In the genomic region with DNA sequence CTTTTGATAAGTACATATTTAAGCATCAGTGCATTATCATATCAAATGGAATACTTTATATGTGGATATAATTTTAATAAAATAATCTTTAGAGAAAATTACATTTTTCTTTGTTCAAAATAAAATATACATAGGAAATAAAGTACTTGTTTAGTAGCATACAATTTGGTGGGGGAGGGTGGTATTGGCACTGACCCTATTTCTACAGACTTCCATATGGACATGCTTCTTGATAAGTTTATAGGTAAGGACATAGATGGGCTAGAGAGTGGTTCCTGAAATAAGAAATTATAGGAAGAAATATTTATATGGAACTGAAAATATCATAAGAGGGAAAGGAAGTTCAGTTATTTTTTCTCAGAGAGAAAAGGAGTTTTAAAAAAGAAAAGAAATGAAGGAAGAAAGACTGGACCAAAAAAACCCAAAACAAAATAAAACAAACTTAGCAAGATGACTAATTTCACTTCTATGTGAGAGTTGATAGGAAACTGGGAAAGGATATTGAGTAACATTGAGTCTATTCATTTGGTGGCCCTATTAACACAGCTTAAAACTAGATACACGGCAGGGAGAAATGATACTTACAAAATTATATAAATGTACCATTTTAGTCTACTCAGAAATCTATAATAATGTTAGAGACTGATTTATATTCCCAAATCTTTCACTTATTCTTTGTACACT, we compare ENCODE assay signal across 15 cellular contexts.
DNase-seq lines count a peak whose midpoint lies in the region; ATAC-seq and TF ChIP-seq lines count a peak whose summit lies in the region.
"Had no signal": no experiment of that assay in that cellular context is flagged by ENCODE, and none has a peak within 500 bp of the region (broad histone marks: within the 10 kb centered on the region; RNA-seq: fewer than 3 reads in every experiment).

No MANE protein-coding gene starts in this region.

- peaks cover 10% of the 10 kb centered on the region for H3K27me3 Mint-ChIP-seq in HFFc6 (ENCODE audit: insufficient read depth)
- H3K27me3 Mint-ChIP-seq in naive thymus-derived CD8-positive, alpha-beta T cell = peaks cover 0 to 5% (median 0%) of the 10 kb centered on the region in 5 donors
- H3K27me3 Mint-ChIP-seq: activated CD4-positive, alpha-beta T cell treated with anti-CD3 and anti-CD28 coated beads, Interleukin-2, amount 10 ng/mL, durations not matched to agents 24 days and 14 days; CD4-positive, CD25-positive, alpha-beta regulatory T cell; T-helper 17 cell had no signal

- no peak for ATAC-seq in naive thymus-derived CD8-positive, alpha-beta T cell
- ATAC-seq in heart right ventricle = no peak
- ATAC-seq: T-helper 17 cell had no signal

- H3K4me2 ChIP-seq in fibroblast of lung (ENCODE audit: extremely low read depth, insufficient read depth, low read length) = peak overlapping the region; percentile 40

- H3K9ac ChIP-seq in fibroblast of lung (ENCODE audit: insufficient read depth, low read length) = no peak overlapping the region

- H3K79me2 ChIP-seq in fibroblast of lung (ENCODE audit: control insufficient read depth, insufficient read depth, low read length) = no peaks in the 10 kb centered on the region

- no peaks in the 10 kb centered on the region for H3K9me3 ChIP-seq in fibroblast of lung (ENCODE audit: control insufficient read depth, insufficient read depth, low read depth, low read length)
- no peaks in the 10 kb centered on the region for H3K9me3 ChIP-seq in heart right ventricle

- H2AFZ ChIP-seq in fibroblast of lung (ENCODE audit: low read length) = no peak overlapping the region

- intact Hi-C loops in heart right ventricle (cut with DNase I) = no loop called here

- peaks cover 6% of the 10 kb centered on the region; the same call in 1 of the 2 replicates for H3K36me3 Mint-ChIP-seq in HFFc6 (ENCODE audit: low read depth)
- H3K36me3 Mint-ChIP-seq in naive thymus-derived CD8-positive, alpha-beta T cell = no peaks in the 10 kb centered on the region
- H3K36me3 Mint-ChIP-seq: CD4-positive, CD25-positive, alpha-beta regulatory T cell had no signal

- H3K36me3 ChIP-seq in fibroblast of lung (ENCODE audit: control insufficient read depth, insufficient read depth, low read length) (no peaks in the 10 kb centered on the region), heart right ventricle (no peaks in the 10 kb centered on the region)

- H3K27ac ChIP-seq in fibroblast of lung (ENCODE audit: insufficient read depth, low read length) (peak overlapping the region; percentile 58), heart right ventricle (no peak overlapping the region)

- peaks cover 25% of the 10 kb centered on the region for H3K4me1 Mint-ChIP-seq in HFFc6 (ENCODE audit: low read depth)
- no peaks in the 10 kb centered on the region for H3K4me1 Mint-ChIP-seq in naive thymus-derived CD8-positive, alpha-beta T cell
- H3K4me1 Mint-ChIP-seq: activated CD4-positive, alpha-beta T cell treated with anti-CD3 and anti-CD28 coated beads, Interleukin-2, amount 10 ng/mL, durations not matched to agents 24 days and 14 days; CD4-positive, CD25-positive, alpha-beta regulatory T cell; T-helper 17 cell had no signal

- H3K9me3 Mint-ChIP-seq in HFFc6 = no peaks in the 10 kb centered on the region
- H3K9me3 Mint-ChIP-seq in naive thymus-derived CD8-positive, alpha-beta T cell = peaks cover 0 to 7% (median 0%) of the 10 kb centered on the region in 9 donors
- H3K9me3 Mint-ChIP-seq: activated CD4-positive, alpha-beta T cell treated with anti-CD3 and anti-CD28 coated beads, Interleukin-2, amount 10 ng/mL, durations not matched to agents 24 days and 14 days had no signal

- no peak overlapping the region for H3K4me3 Mint-ChIP-seq in HFFc6
- H3K4me3 Mint-ChIP-seq in naive thymus-derived CD8-positive, alpha-beta T cell = no peak overlapping the region
- H3K4me3 Mint-ChIP-seq: activated CD4-positive, alpha-beta T cell treated with anti-CD3 and anti-CD28 coated beads, Interleukin-2, amount 10 ng/mL, durations not matched to agents 24 days and 14 days; CD4-positive, CD25-positive, alpha-beta regulatory T cell; T-helper 17 cell had no signal

- no peak overlapping the region for H3K4me3 ChIP-seq in fibroblast of lung (replicated peaks in 1 of 4; ENCODE audit: control extremely low read depth in 1 of 4, insufficient read depth in 1 of 4, low read depth in 3 of 4, low read length in 4 of 4)
- no peak overlapping the region for H3K4me3 ChIP-seq in heart right ventricle

- TF ChIP-seq CTCF in HFFc6 (IDR thresholded peaks at IDR 0.05) (no peak), fibroblast of lung (conservative IDR thresholded peaks at IDR 0.05 in 1 of 2, IDR thresholded peaks at IDR 0.05 in 1 of 2; ENCODE audit: low read depth in 1 of 2, low read length in 2 of 2) (no peak), heart right ventricle (IDR thresholded peaks at IDR 0.05) (no peak)

- POLR2A ChIA-PET in naive thymus-derived CD8-positive, alpha-beta T cell (lab: Charles Lee) = no interaction called here

- peak overlapping the region; percentile 50; the same call in 1 of the 2 replicates for H3K27ac Mint-ChIP-seq in HFFc6
- no peak overlapping the region for H3K27ac Mint-ChIP-seq in naive thymus-derived CD8-positive, alpha-beta T cell
- H3K27ac Mint-ChIP-seq: activated CD4-positive, alpha-beta T cell treated with anti-CD3 and anti-CD28 coated beads, Interleukin-2, amount 10 ng/mL, durations not matched to agents 24 days and 14 days; CD4-positive, CD25-positive, alpha-beta regulatory T cell; T-helper 17 cell had no signal

- no peaks in the 10 kb centered on the region for H3K27me3 ChIP-seq in fibroblast of lung (ENCODE audit: control insufficient read depth, insufficient read depth, low read length)
- no peaks in the 10 kb centered on the region for H3K27me3 ChIP-seq in heart right ventricle

- DNase-seq in HFFc6 = peak; percentile 3
- peak; percentile 6 for DNase-seq in SIG-M5 (lab: John Stamatoyannopoulos, UW)
- DNase-seq in fibroblast of lung (ENCODE audit: low read depth in 2 of 2) = peak; percentile 63 to 76
- peak; percentile 42 for DNase-seq in stromal cell of bone marrow (ENCODE audit: low read depth)
- no peak for DNase-seq in activated CD4-positive, CD25-positive, alpha-beta regulatory T cell treated with anti-CD3 and anti-CD28 coated beads, Interleukin-2, amount 50 U/mL, for 72 hours
- DNase-seq in naive thymus-derived CD8-positive, alpha-beta T cell = no peak
- DNase-seq in heart right ventricle = no peak
- DNase-seq: activated CD4-positive, alpha-beta T cell treated with anti-CD3 and anti-CD28 coated beads, Interleukin-2, amount 10 ng/mL, durations not matched to agents 24 days and 14 days; activated T-cell treated with anti-CD3 and anti-CD28 coated beads, Interleukin-2, amount 50 U/mL, for 48 hours; CD4-positive, CD25-positive, alpha-beta regulatory T cell; effector CD8-positive, alpha-beta T cell; glutamatergic neuron; NCI-H1417; NCI-H510A treated with DMSO at 0.1 percent for 48 hours; T-helper 17 cell had no signal

- WGBS in heart right ventricle, 2 donors = 64 to 77% methylated on average over 1 of the region's 1 CpG

- peaks cover 2% of the 10 kb centered on the region for H3K4me1 ChIP-seq in fibroblast of lung (ENCODE audit: control insufficient read depth, extremely low read depth, insufficient read depth, low read length)
- H3K4me1 ChIP-seq in heart right ventricle = peaks cover 0 to 4% (median 0%) of the 10 kb centered on the region in 9 donors

- H4K20me1 ChIP-seq in fibroblast of lung (ENCODE audit: control insufficient read depth, extremely low read depth, insufficient read depth, low read length) = no peaks in the 10 kb centered on the region

Comparison
In these comparisons a context has a peak if more than half of its experiments do, and no peak if none do; other contexts are left out.
1. DNase-seq: peak in HFFc6 (single experiment), SIG-M5 (single experiment), fibroblast of lung (2 of 2) and stromal cell of bone marrow (single experiment); none in activated CD4-positive, CD25-positive, alpha-beta regulatory T cell treated with anti-CD3 and anti-CD28 coated beads, Interleukin-2, amount 50 U/mL, for 72 hours (single experiment), naive thymus-derived CD8-positive, alpha-beta T cell (0 of 10) and heart right ventricle (0 of 2).